8 cellular contexts compared by ENCODE assay signal in the genomic region with DNA sequence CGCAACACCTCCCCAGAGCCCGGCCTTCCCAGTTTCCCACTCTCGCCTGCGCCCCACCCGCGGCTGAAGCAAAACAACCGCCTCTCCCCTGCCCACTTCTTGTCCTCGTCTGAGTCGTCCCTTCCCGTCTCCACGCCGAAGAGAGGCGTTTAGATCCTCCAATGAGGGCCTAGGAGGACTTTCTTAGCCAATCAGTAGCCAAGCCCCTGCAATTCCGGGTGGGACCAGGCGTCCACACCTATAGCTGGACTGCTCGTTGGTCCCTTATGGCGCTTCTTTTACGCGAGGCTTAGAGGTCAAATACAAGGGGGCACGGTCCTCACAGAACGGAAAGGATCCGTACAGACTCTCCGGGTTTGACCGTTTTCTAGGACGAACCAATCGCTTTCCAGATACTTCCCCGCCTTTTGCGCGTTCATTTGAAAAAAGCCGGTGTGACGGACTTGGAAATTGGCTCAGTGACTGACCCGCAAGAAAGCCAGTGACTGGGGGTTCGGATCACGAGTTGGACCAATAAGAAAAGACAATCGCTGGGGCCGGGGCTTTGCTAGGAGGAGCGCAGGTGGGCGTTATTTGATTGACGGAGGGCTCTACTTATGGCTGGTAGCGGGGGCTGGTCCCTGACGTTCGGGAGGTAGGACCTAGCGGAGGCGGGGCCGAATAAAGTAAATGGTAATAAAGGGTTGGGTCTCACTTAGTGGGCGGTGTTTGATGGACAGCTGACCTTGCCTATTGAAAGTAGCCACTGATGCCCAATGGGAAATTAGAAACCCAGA. TPM values are rescaled to one million over a fixed set of nuclear protein-coding genes. Genes with fewer than 3 reads are reported as not detected.
DNase-seq lines count a peak whose midpoint lies in the region; ATAC-seq, FAIRE-seq and TF ChIP-seq lines count a peak whose summit lies in the region.

No MANE protein-coding gene starts in this region.

- TF ChIP-seq CTCF in activated B cell treated with CpG ODN at 0.5 μM for 24 hours (IDR thresholded peaks at IDR 0.05) = no peak

- H3K36me3 Mint-ChIP-seq in activated B cell treated with CpG ODN at 0.5 μM for 24 hours (ENCODE audit: low read depth) = peaks cover 12% of the 10 kb centered on the region

- CTCF ChIA-PET in activated B cell treated with CpG ODN at 0.5 μM for 24 hours (lab: Charles Lee) = interaction anchor here (0.8 kb wide), 1 partner anchor 76 kb away, joined by 3 read pairs; no protein-coding TSS in a partner anchor

- 0 to 1% (median 0%) methylated on average over 46 of the region's 46 CpGs for WGBS in small intestine, 3 donors

- peak; percentile 99 for DNase-seq in AG08395 (ENCODE audit: low spot score)
- peak; percentile 100 for DNase-seq in NCI-H2227 treated with DMSO at 0.1 percent for 48 hours (lab: John Stamatoyannopoulos, UW)
- DNase-seq in activated B cell treated with CpG ODN at 0.5 μM for 24 hours = peak; percentile 82
- peak; percentile 99 to 100 (median 100) for DNase-seq in caudate nucleus (lab: John Stamatoyannopoulos, UW)
- DNase-seq in iPS-NIHi7 (ENCODE audit: extremely low spot score) = peak; percentile 95
- peak; percentile 100 for DNase-seq in small intestine

- peak; percentile 88 for FAIRE-seq in small intestine (lab: Jason Lieb, UNC)

- H3K9me3 ChIP-seq in small intestine (ENCODE audit: control insufficient read depth, low read depth) = no peaks in the 10 kb centered on the region

- no peaks in the 10 kb centered on the region for H3K27me3 ChIP-seq in small intestine (ENCODE audit: control insufficient read depth in 2 of 2, insufficient read depth in 2 of 2, low read length in 2 of 2)

- peak; percentile 84 for ATAC-seq in HG03175 (IDR thresholded peaks at IDR 0.05; ENCODE audit: unreplicated experiment)
- peak; percentile 79 for ATAC-seq in activated B cell treated with CpG ODN at 0.5 μM for 24 hours (ENCODE audit: low read depth)

- H3K4me3 ChIP-seq in small intestine (ENCODE audit: low read depth in 1 of 2, low read length in 2 of 2) = peak overlapping the region; percentile 48 to 54

- peak overlapping the region; percentile 100 for H3K27ac Mint-ChIP-seq in activated B cell treated with CpG ODN at 0.5 μM for 24 hours

- H3K27ac ChIP-seq in caudate nucleus (ENCODE audit: low read depth, low read length) (peak overlapping the region; percentile 99), small intestine (ENCODE audit: low read depth in 1 of 2, low read length in 1 of 2) (peak overlapping the region; percentile 94 to 100)

- H3K9me3 Mint-ChIP-seq in activated B cell treated with CpG ODN at 0.5 μM for 24 hours = peaks cover 7% of the 10 kb centered on the region

- H3K4me1 Mint-ChIP-seq in activated B cell treated with CpG ODN at 0.5 μM for 24 hours = peaks cover 41% of the 10 kb centered on the region

- no peaks in the 10 kb centered on the region for H3K27me3 Mint-ChIP-seq in activated B cell treated with CpG ODN at 0.5 μM for 24 hours

- peak; percentile 44 for TF ChIP-seq POLR2A in GM18951 (IDR thresholded peaks at IDR 0.05; ENCODE audit: extremely low read depth, insufficient read depth, insufficient read length)

- POLR2A ChIA-PET in activated B cell treated with CpG ODN at 0.5 μM for 24 hours (lab: Charles Lee) = interaction anchor here (0.5 to 4.9 kb wide), 22 partner anchors 11 to 1962 kb away, joined by 3 to 59 read pairs (median 4); a partner anchor contains a TSS

- in situ Hi-C loops in GM18951 (cut with MboI; ENCODE audit: low sequenced_read_pairs, unreplicated experiment) = no loop called here

- H3K36me3 ChIP-seq in small intestine (ENCODE audit: control insufficient read depth in 2 of 2, insufficient read depth in 2 of 2, low read length in 2 of 2) = no peaks in the 10 kb centered on the region

- H3K4me1 ChIP-seq in small intestine (ENCODE audit: control insufficient read depth in 2 of 2, insufficient read depth in 1 of 2, low read depth in 1 of 2, low read length in 1 of 2) = no peaks in the 10 kb centered on the region

- intact Hi-C loops in activated B cell treated with CpG ODN at 0.5 μM for 24 hours (cut with micrococcal nuclease) = loop anchor here (1.0 to 10.0 kb wide), 12 partner anchors 69 to 1807 kb away; a partner anchor contains a TSS

- H3K4me3 Mint-ChIP-seq in activated B cell treated with CpG ODN at 0.5 μM for 24 hours = peak overlapping the region; percentile 99

RNA-seq across cellular contexts. Expression of a gene that starts 0.6 kb away (rescaled TPM):
- total RNA-seq in activated B cell treated with CpG ODN at 0.5 μM for 24 hours = 51.6 and 55.2 TPM in 2 replicates
- polyA plus RNA-seq in small intestine = 10 to 100 TPM; 24.3 to 29.7 (median 27.1) TPM

Comparison
In these comparisons a context has a peak if more than half of its experiments do, and no peak if none do; other contexts are left out.
1. Peak in every context shown above with its lines: DNase-seq, ATAC-seq, H3K4me3 ChIP-seq and H3K27ac ChIP-seq.